24 cellular contexts compared by ENCODE assay signal in the genomic region with DNA sequence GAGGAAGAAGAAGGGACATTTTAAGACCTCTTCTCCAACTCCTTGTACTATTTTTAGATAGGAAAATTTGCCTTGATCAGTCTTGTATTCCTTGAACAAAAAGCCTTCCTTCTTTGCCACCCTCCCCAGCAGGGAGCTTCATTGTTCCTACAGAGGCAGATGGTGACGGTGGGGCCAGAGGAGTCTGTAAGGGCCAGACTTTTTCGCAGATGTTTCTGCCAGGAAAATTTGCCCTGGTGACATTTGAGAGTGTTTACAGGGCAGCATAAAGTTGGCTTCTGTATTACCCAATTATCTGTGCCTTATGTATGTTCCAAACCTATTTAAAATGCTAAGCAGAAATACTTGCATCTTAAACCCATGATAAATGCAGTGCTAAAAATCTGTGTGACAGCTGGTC. TPM values are rescaled to one million over a fixed set of nuclear protein-coding genes. Genes with fewer than 3 reads are reported as not detected.
DNase-seq lines count a peak whose midpoint lies in the region; ATAC-seq and TF ChIP-seq lines count a peak whose summit lies in the region.
"Had no signal": no experiment of that assay in that cellular context is flagged by ENCODE, and none has a peak within 500 bp of the region (broad histone marks: within the 10 kb centered on the region; RNA-seq: fewer than 3 reads in every experiment).

No MANE protein-coding gene starts in this region.

- H3K36me3 ChIP-seq in WERI-Rb-1 (no peaks in the 10 kb centered on the region), neural progenitor cell (no peaks in the 10 kb centered on the region), gastroesophageal sphincter (no peaks in the 10 kb centered on the region)
- H3K36me3 ChIP-seq: left ventricle myocardium inferior, right atrium auricular region, upper lobe of left lung had no signal

- no peaks in the 10 kb centered on the region for H3K27me3 Mint-ChIP-seq in neural progenitor cell (ENCODE audit: insufficient read depth, low read depth)

- ATAC-seq in gastroesophageal sphincter = no peak
- ATAC-seq in HG03354 (IDR thresholded peaks at IDR 0.05; ENCODE audit: poor library complexity, severe bottlenecking, unreplicated experiment) = no peak
- ATAC-seq: activated naive CD8-positive, alpha-beta T cell treated with anti-CD3 and anti-CD28 coated beads, Interleukin-2, amount 50 U/mL, for 24 hours; PC-3 had no signal

- no peak overlapping the region for H2AFZ ChIP-seq in neural progenitor cell (replicated peaks)
- H2AFZ ChIP-seq: parathyroid adenoma had no signal

- H3K27me3 ChIP-seq in WERI-Rb-1 (ENCODE audit: insufficient read depth, low read depth, severe bottlenecking) (no peaks in the 10 kb centered on the region), neural progenitor cell (no peaks in the 10 kb centered on the region), gastroesophageal sphincter (peaks cover 12% of the 10 kb centered on the region)
- H3K27me3 ChIP-seq: right atrium auricular region, upper lobe of left lung had no signal

- peaks cover 23% of the 10 kb centered on the region for H3K4me1 Mint-ChIP-seq in neural progenitor cell
- H3K4me1 Mint-ChIP-seq: activated naive CD8-positive, alpha-beta T cell treated with anti-CD3 and anti-CD28 coated beads, Interleukin-2, amount 50 U/mL, for 24 hours had no signal

- 63% methylated on average over 2 of the region's 2 CpGs for whole genome bisulfite sequencing in gastroesophageal sphincter (ENCODE audit: low coverage in 1 of 2), 2 donors

- H3K4me3 ChIP-seq in WERI-Rb-1 (ENCODE audit: low read depth, low read length) (no peak overlapping the region), neural progenitor cell (peak overlapping the region; percentile 6), gastroesophageal sphincter (no peak overlapping the region)
- H3K4me3 ChIP-seq: left ventricle myocardium inferior, right atrium auricular region, upper lobe of left lung had no signal

- no peaks in the 10 kb centered on the region for H3K79me2 ChIP-seq in neural progenitor cell (ENCODE audit: low read depth)
- H3K79me2 ChIP-seq: parathyroid adenoma had no signal

- peak overlapping the region; percentile 86 for H3K27ac Mint-ChIP-seq in neural progenitor cell
- H3K27ac Mint-ChIP-seq: activated naive CD8-positive, alpha-beta T cell treated with anti-CD3 and anti-CD28 coated beads, Interleukin-2, amount 50 U/mL, for 24 hours; HFFc6 had no signal

- no peak overlapping the region for H3K9ac ChIP-seq in neural progenitor cell
- H3K9ac ChIP-seq: parathyroid adenoma had no signal

- H3K4me1 ChIP-seq in neural progenitor cell = peaks cover 16% of the 10 kb centered on the region
- H3K4me1 ChIP-seq in gastroesophageal sphincter = no peaks in the 10 kb centered on the region
- H3K4me1 ChIP-seq: Caco-2, left ventricle myocardium inferior, right atrium auricular region, upper lobe of left lung had no signal

- peak overlapping the region; percentile 23 for H3K4me2 ChIP-seq in neural progenitor cell

- TF ChIP-seq CTCF in WERI-Rb-1 (IDR thresholded peaks at IDR 0.05; ENCODE audit: low read depth, low read length) = no peak
- TF ChIP-seq CTCF in neural progenitor cell (IDR thresholded peaks at IDR 0.05) = no peak
- TF ChIP-seq CTCF in gastroesophageal sphincter (IDR thresholded peaks at IDR 0.05) = no peak

- in situ Hi-C loops in G401 (cut with HindIII; ENCODE audit: low sequenced_read_pairs) = no loop called here

- TF ChIP-seq EP300 in gastroesophageal sphincter (IDR thresholded peaks at IDR 0.05) = no peak

- DNase-seq in COLO829 (ENCODE audit: low spot score) (peak; percentile 15), NCI-H2227 (lab: John Stamatoyannopoulos, UW; ENCODE audit: unreplicated experiment) (peak; percentile 41), WERI-Rb-1 (peak; percentile 16), neural progenitor cell (ENCODE audit: low spot score) (peak; percentile 48), G401 (ENCODE audit: low spot score) (no peak), ureter (ENCODE audit: low spot score) (no peak)
- DNase-seq: activated CD4-positive, alpha-beta T cell treated with anti-CD3 and anti-CD28 coated beads for 48 hours; activated gamma-delta T cell; activated naive CD8-positive, alpha-beta T cell treated with anti-CD3 and anti-CD28 coated beads, Interleukin-2, amount 50 U/mL, for 24 hours; activated T-cell treated with anti-CD3 and anti-CD28 coated beads, Interleukin-2, amount 50 U/mL, for 1 hour; C1 segment of cervical spinal cord; Caco-2; HFFc6; islet precursor cell; left ventricle myocardium inferior; NK-92 treated with Interleukin-12 subunit alpha and Interleukin-12 subunit beta, amount 100 ng/mL, for 24 hours; PC-3; stimulated activated CD4-positive, alpha-beta T cell treated with anti-CD3 and anti-CD28 coated beads, Interleukin-2, amount 100 ng/mL, for 24 hours; T-helper 2 cell; upper lobe of left lung had no signal

- 0 out of 2 replicates have a peak overlapping the region, but pooled peaks have one; percentile 15 for H3K27ac ChIP-seq in WERI-Rb-1
- no peak overlapping the region for H3K27ac ChIP-seq in neural progenitor cell
- no peak overlapping the region for H3K27ac ChIP-seq in gastroesophageal sphincter
- H3K27ac ChIP-seq: left ventricle myocardium inferior, parathyroid adenoma, right atrium auricular region, upper lobe of left lung had no signal

- no peaks in the 10 kb centered on the region for H3K9me3 ChIP-seq in WERI-Rb-1 (ENCODE audit: severe bottlenecking)
- no peaks in the 10 kb centered on the region for H3K9me3 ChIP-seq in neural progenitor cell (ENCODE audit: low read depth)
- H3K9me3 ChIP-seq in gastroesophageal sphincter = no peaks in the 10 kb centered on the region
- H3K9me3 ChIP-seq: Caco-2, left ventricle myocardium inferior, right atrium auricular region, upper lobe of left lung had no signal

- no peak for TF ChIP-seq POLR2A in gastroesophageal sphincter (IDR thresholded peaks at IDR 0.05)

- no peaks in the 10 kb centered on the region for H4K20me1 ChIP-seq in neural progenitor cell (ENCODE audit: low read depth)

- no peaks in the 10 kb centered on the region for H3F3A ChIP-seq in neural progenitor cell (ENCODE audit: low read depth)

- H3K4me3 Mint-ChIP-seq in neural progenitor cell = no peak overlapping the region
- H3K4me3 Mint-ChIP-seq: activated naive CD8-positive, alpha-beta T cell treated with anti-CD3 and anti-CD28 coated beads, Interleukin-2, amount 50 U/mL, for 24 hours; HFFc6 had no signal

- H3K36me3 Mint-ChIP-seq in neural progenitor cell = no peaks in the 10 kb centered on the region

- H3K9me3 Mint-ChIP-seq in neural progenitor cell = no peaks in the 10 kb centered on the region
- H3K9me3 Mint-ChIP-seq: activated naive CD8-positive, alpha-beta T cell treated with anti-CD3 and anti-CD28 coated beads, Interleukin-2, amount 50 U/mL, for 24 hours; HFFc6 had no signal

RNA-seq across cellular contexts. Expression of a gene that starts 31.5 kb away (rescaled TPM):
- 44.2 and 59.6 TPM in 2 replicates for total RNA-seq in neural progenitor cell (ENCODE audit: low replicate concordance)
- total RNA-seq in G401 (2014; rRNA removed; shearing (Covaris generic)) = 20.4 and 29.1 TPM in 2 replicates
- 89.8 TPM for total RNA-seq in ureter
- 10 to 100 TPM; 23.0 to 29.3 (median 26.8) TPM for total RNA-seq in gastroesophageal sphincter

Comparison
In these comparisons a context has a peak if more than half of its experiments do, and no peak if none do; other contexts are left out.
1. DNase-seq: peak in COLO829 (single experiment), NCI-H2227 (single experiment), WERI-Rb-1 (single experiment) and neural progenitor cell (single experiment); none in G401 (single experiment) and ureter (single experiment).